ENCODE assay signal across 8 cellular contexts in genomic region chr1:1307908-1308755, GRCh38. TPM values are rescaled to one million over a fixed set of nuclear protein-coding genes. Genes with fewer than 3 reads are reported as not detected.
DNase-seq lines count a peak whose midpoint lies in the region; ATAC-seq and TF ChIP-seq lines count a peak whose summit lies in the region.

A gene with protein sequence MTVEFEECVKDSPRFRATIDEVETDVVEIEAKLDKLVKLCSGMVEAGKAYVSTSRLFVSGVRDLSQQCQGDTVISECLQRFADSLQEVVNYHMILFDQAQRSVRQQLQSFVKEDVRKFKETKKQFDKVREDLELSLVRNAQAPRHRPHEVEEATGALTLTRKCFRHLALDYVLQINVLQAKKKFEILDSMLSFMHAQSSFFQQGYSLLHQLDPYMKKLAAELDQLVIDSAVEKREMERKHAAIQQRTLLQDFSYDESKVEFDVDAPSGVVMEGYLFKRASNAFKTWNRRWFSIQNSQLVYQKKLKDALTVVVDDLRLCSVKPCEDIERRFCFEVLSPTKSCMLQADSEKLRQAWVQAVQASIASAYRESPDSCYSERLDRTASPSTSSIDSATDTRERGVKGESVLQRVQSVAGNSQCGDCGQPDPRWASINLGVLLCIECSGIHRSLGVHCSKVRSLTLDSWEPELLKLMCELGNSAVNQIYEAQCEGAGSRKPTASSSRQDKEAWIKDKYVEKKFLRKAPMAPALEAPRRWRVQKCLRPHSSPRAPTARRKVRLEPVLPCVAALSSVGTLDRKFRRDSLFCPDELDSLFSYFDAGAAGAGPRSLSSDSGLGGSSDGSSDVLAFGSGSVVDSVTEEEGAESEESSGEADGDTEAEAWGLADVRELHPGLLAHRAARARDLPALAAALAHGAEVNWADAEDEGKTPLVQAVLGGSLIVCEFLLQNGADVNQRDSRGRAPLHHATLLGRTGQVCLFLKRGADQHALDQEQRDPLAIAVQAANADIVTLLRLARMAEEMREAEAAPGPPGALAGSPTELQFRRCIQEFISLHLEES (minus strand): TSS chr1:1307930. CDS start chr1:1307815, 115 bp downstream.
TSS of gene PUSL1 (plus strand) at chr1:1308597. CDS start at chr1:1308644, 47 bp downstream.

- 2% methylated on average over 32 of the region's 135 CpGs; no CpG with 5 or more reads in 1 of the 2 donors for WGBS in transverse colon (ENCODE audit: low coverage in 1 of 2), 2 donors

- H3K36me3 ChIP-seq in cardiac muscle cell (peaks cover 6% of the 10 kb centered on the region), transverse colon (peaks cover 0 to 8% (median 3%) of the 10 kb centered on the region in 4 donors)

- H3K4me3 ChIP-seq in cardiac muscle cell (peak within 1 kb of the TSS; percentile 90), transverse colon (peak within 1 kb of the TSS; percentile 73 to 95 (median 88))

- POLR2A ChIA-PET in GM10248 (lab: Yijun Ruan, JAX): no interaction called here

- no peaks in the 10 kb centered on the region for H3K27me3 ChIP-seq in cardiac muscle cell
- H3K27me3 ChIP-seq in transverse colon: no peaks in the 10 kb centered on the region

- TF ChIP-seq CTCF in GM10248 (IDR thresholded peaks at IDR 0.05; ENCODE audit: control extremely low read depth, extremely low read depth, low read depth, missing control alignments): peak; percentile 10
- no peak for TF ChIP-seq CTCF in cardiac muscle cell (IDR thresholded peaks at IDR 0.05; ENCODE audit: low read depth, low read length)
- peak in 3 of 5 experiments; percentile 2 to 60 (median 28) for TF ChIP-seq CTCF in transverse colon (IDR thresholded peaks at IDR 0.05)

- TF ChIP-seq EP300 in transverse colon (IDR thresholded peaks at IDR 0.05; ENCODE audit: low read depth): no peak

- peak within 1 kb of the TSS; percentile 63 for H3K27ac ChIP-seq in cardiac muscle cell
- peak within 1 kb of the TSS; percentile 92 to 97 (median 96) for H3K27ac ChIP-seq in transverse colon

- peak; percentile 50 for ATAC-seq in HG02610 (IDR thresholded peaks at IDR 0.05; ENCODE audit: unreplicated experiment)

- TF ChIP-seq POLR2A in transverse colon (IDR thresholded peaks at IDR 0.05): peak; percentile 27

- no peaks in the 10 kb centered on the region for H3K9me3 ChIP-seq in cardiac muscle cell (ENCODE audit: low read depth)
- H3K9me3 ChIP-seq in transverse colon: no peaks in the 10 kb centered on the region

- in situ Hi-C loops in transverse colon (cut with MboI; ENCODE audit: low pct_ligation_motif_present in 1 of 4, low pct_unique_long_range_greater_than_20kb in 1 of 4, low sequenced_read_pairs in 3 of 4): no loop called here

- intact Hi-C loops in transverse colon (cut with DNase I; ENCODE audit: low total_unique reads): no loop called here

- CTCF ChIA-PET in GM10248 (lab: Yijun Ruan, JAX): no interaction called here

- DNase-seq in GM10248 (ENCODE audit: extremely low spot score) (peak; percentile 98), NCI-H1105 (lab: John Stamatoyannopoulos, UW) (peak; percentile 83), SW 1271 (lab: John Stamatoyannopoulos, UW) (peak; percentile 71 to 82), cardiac muscle cell (ENCODE audit: low read depth in 1 of 2, low spot score in 1 of 2) (peak; percentile 95 to 96), pons (ENCODE audit: low spot score) (peak; percentile 82), transverse colon (peak; percentile 88)
- DNase-seq in activated naive CD8-positive, alpha-beta T cell treated with anti-CD3 and anti-CD28 coated beads, Interleukin-2, amount 50 U/mL, for 16 hours (ENCODE audit: low read depth, low spot score): peak; percentile 70

- H3K4me1 ChIP-seq in cardiac muscle cell (ENCODE audit: low read depth) (peaks cover 18% of the 10 kb centered on the region), transverse colon (peaks cover 32 to 55% (median 50%) of the 10 kb centered on the region in 4 donors)

RNA-seq across cellular contexts. Expression of the first gene that starts in this region (rescaled TPM):
- total RNA-seq in cardiac muscle cell (59.1 and 61.4 TPM in 2 replicates), transverse colon (100 to 1,000 TPM in 2 of 4 donors, 10 to 100 TPM in 2; 52.4 to 190 (median 99.5) TPM)
- 45.7 and 63.6 TPM in 2 replicates for polyA plus RNA-seq in cardiac muscle cell

RNA-seq across cellular contexts. Expression of gene PUSL1, which starts in this region (rescaled TPM):
- total RNA-seq in cardiac muscle cell (22.1 and 25.0 TPM in 2 replicates), transverse colon (10 to 100 TPM in 3 of 4 donors, 1 to 10 TPM in 1; 7.0 to 35.9 (median 20.5) TPM)
- 17.4 and 18.7 TPM in 2 replicates for polyA plus RNA-seq in cardiac muscle cell

Comparison
In these comparisons a context has a peak if more than half of its experiments do, and no peak if none do; other contexts are left out.
1. Peak in every context shown above with its lines: DNase-seq, ATAC-seq, H3K4me3 ChIP-seq and H3K27ac ChIP-seq.